ENCODE assay signal across 8 cellular contexts in genomic region chr1:112507896-112508241, GRCh38. TPM values are rescaled to one million over a fixed set of nuclear protein-coding genes. Genes with fewer than 3 reads are reported as not detected.
DNase-seq lines count a peak whose midpoint lies in the region; ATAC-seq and TF ChIP-seq lines count a peak whose summit lies in the region.

No MANE protein-coding gene starts in this region.

- no peak overlapping the region for H3K27ac ChIP-seq in SK-N-SH (ENCODE audit: low read depth in 2 of 2, low read length in 1 of 2)

- H3K9me3 ChIP-seq in SK-N-SH: no peaks in the 10 kb centered on the region

- H3K4me1 Mint-ChIP-seq in dendritic cell treated with granulocyte-macrophage colony-stimulating factor and Interleukin-4, amounts not matched to agents 40 ng/mL and 50 ng/mL, for 4 days (ENCODE audit: low read depth): peaks cover 8% of the 10 kb centered on the region
- peaks cover 0 to 8% of the 10 kb centered on the region in 2 donors for H3K4me1 Mint-ChIP-seq in natural killer cell

- no peaks in the 10 kb centered on the region for H3K36me3 Mint-ChIP-seq in dendritic cell treated with granulocyte-macrophage colony-stimulating factor and Interleukin-4, amounts not matched to agents 40 ng/mL and 50 ng/mL, for 4 days (ENCODE audit: low read depth)
- H3K36me3 Mint-ChIP-seq in natural killer cell: no peaks in the 10 kb centered on the region

- H3K4me3 Mint-ChIP-seq in dendritic cell treated with granulocyte-macrophage colony-stimulating factor and Interleukin-4, amounts not matched to agents 40 ng/mL and 50 ng/mL, for 4 days: peak overlapping the region; percentile 69
- peak overlapping the region; percentile 89 for H3K4me3 Mint-ChIP-seq in natural killer cell

- H3K27ac Mint-ChIP-seq in dendritic cell treated with granulocyte-macrophage colony-stimulating factor and Interleukin-4, amounts not matched to agents 40 ng/mL and 50 ng/mL, for 4 days: no peak overlapping the region
- H3K27ac Mint-ChIP-seq in natural killer cell: peak overlapping the region in 1 of 2 donors; percentile 29

- intact Hi-C loops in dendritic cell treated with granulocyte-macrophage colony-stimulating factor and Interleukin-4, amounts not matched to agents 40 ng/mL and 50 ng/mL, for 4 days (cut with micrococcal nuclease): loop anchor here (10.0 kb wide), 1 partner anchor 107 kb away; the partner anchor contains the start of genes CAPZA1 and ST7L
- intact Hi-C loops in natural killer cell (cut with micrococcal nuclease): loop anchor here (10.0 kb wide), 1 partner anchor 297 kb away; no protein-coding TSS in a partner anchor

- ATAC-seq in natural killer cell: peak in 2 of 3 donors; percentile 17 to 28
- ATAC-seq in GM18868 (IDR thresholded peaks at IDR 0.05; ENCODE audit: unreplicated experiment): no peak

- no peaks in the 10 kb centered on the region for H3K9me3 Mint-ChIP-seq in dendritic cell treated with granulocyte-macrophage colony-stimulating factor and Interleukin-4, amounts not matched to agents 40 ng/mL and 50 ng/mL, for 4 days
- H3K9me3 Mint-ChIP-seq in natural killer cell: no peaks in the 10 kb centered on the region

- H3K4me3 ChIP-seq in SK-N-SH (ENCODE audit: low read depth in 2 of 2, low read length in 1 of 2): peak overlapping the region; percentile 66 to 73

- no peak for TF ChIP-seq CTCF in GM10266 (IDR thresholded peaks at IDR 0.05; ENCODE audit: control insufficient read depth, insufficient read depth, low read depth, missing control alignments)
- no peak for TF ChIP-seq CTCF in SK-N-SH (IDR thresholded peaks at IDR 0.05)
- no peak for TF ChIP-seq CTCF in natural killer cell (IDR thresholded peaks at IDR 0.05)

- WGBS in SK-N-SH (ENCODE audit: low lambda C conversion rate): 7% methylated on average over 13 of the region's 15 CpGs

- peaks cover 0 to 10% of the 10 kb centered on the region in 2 experiments; a peak in 1 of 4 replicates for H3K4me1 ChIP-seq in SK-N-SH (ENCODE audit: control insufficient read depth in 1 of 2, insufficient read depth in 2 of 2, low read depth in 1 of 2, low read length in 1 of 2)

- H3K9me2 ChIP-seq in SK-N-SH: no peaks in the 10 kb centered on the region

- CTCF ChIA-PET in SK-N-SH (lab: Yijun Ruan, JAX): interaction anchor here (2.0 kb wide), 1 partner anchor 200 kb away, joined by 5 read pairs; no protein-coding TSS in a partner anchor

- no peaks in the 10 kb centered on the region for H4K20me1 ChIP-seq in SK-N-SH (ENCODE audit: insufficient read depth)

- no peak for TF ChIP-seq EP300 in SK-N-SH (IDR thresholded peaks at IDR 0.05; ENCODE audit: borderline replicate concordance in 1 of 2, low read depth in 1 of 2, low read length in 1 of 2)

- peaks cover 91% of the 10 kb centered on the region for H3K27me3 Mint-ChIP-seq in dendritic cell treated with granulocyte-macrophage colony-stimulating factor and Interleukin-4, amounts not matched to agents 40 ng/mL and 50 ng/mL, for 4 days
- H3K27me3 Mint-ChIP-seq in natural killer cell (ENCODE audit: low read depth in 2 of 2): peaks cover 37 to 49% of the 10 kb centered on the region in 2 donors

- DNase-seq in GM10266 (ENCODE audit: extremely low spot score): peak; percentile 59
- peak; percentile 65 for DNase-seq in SK-N-SH
- DNase-seq in natural killer cell: no peak
- DNase-seq in NCI-H128 (lab: John Stamatoyannopoulos, UW; ENCODE audit: unreplicated experiment): no peak
- DNase-seq in D341Med (ENCODE audit: low spot score): no peak
- DNase-seq in effector CD4-positive, alpha-beta T cell: no peak

- TF ChIP-seq RAD21 in SK-N-SH (IDR thresholded peaks at IDR 0.05; ENCODE audit: low read length): no peak

- H3K36me3 ChIP-seq in SK-N-SH (replicated peaks in 1 of 2; ENCODE audit: control insufficient read depth in 1 of 2, insufficient read depth in 2 of 2, low read length in 1 of 2): no peaks in the 10 kb centered on the region

- H3K4me2 ChIP-seq in SK-N-SH: peak overlapping the region; percentile 93

- no peaks in the 10 kb centered on the region for H3F3A ChIP-seq in SK-N-SH (replicated peaks; ENCODE audit: insufficient read depth)

- peak overlapping the region; percentile 93 for H2AFZ ChIP-seq in SK-N-SH (ENCODE audit: low read depth)

- no peaks in the 10 kb centered on the region for H3K27me3 ChIP-seq in SK-N-SH (ENCODE audit: insufficient read depth)

- POLR2A ChIA-PET in SK-N-SH (lab: Yijun Ruan, JAX): no interaction called here

- H3K79me2 ChIP-seq in SK-N-SH (ENCODE audit: insufficient read depth): no peaks in the 10 kb centered on the region

- peak overlapping the region; percentile 42; the same call in 1 of the 2 replicates for H3K9ac ChIP-seq in SK-N-SH

TF ChIP-seq in SK-N-SH, 30 proteins besides CTCF, POLR2A, EP300 and RAD21:
- TF ChIP-seq FOXM1 (IDR thresholded peaks at IDR 0.05; ENCODE audit: low read depth): no peak
- TF ChIP-seq NFIC (IDR thresholded peaks at IDR 0.05; ENCODE audit: borderline replicate concordance): no peak
- no peak for TF ChIP-seq ELF1 (IDR thresholded peaks at IDR 0.05)
- TF ChIP-seq, protein P1, sequence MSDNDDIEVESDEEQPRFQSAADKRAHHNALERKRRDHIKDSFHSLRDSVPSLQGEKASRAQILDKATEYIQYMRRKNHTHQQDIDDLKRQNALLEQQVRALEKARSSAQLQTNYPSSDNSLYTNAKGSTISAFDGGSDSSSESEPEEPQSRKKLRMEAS (IDR thresholded peaks at IDR 0.05; ENCODE audit: low read depth): no peak
- TF ChIP-seq YY1 (IDR thresholded peaks at IDR 0.05; ENCODE audit: low read depth): no peak
- TF ChIP-seq EZH2phosphoT487 (IDR thresholded peaks at IDR 0.05; ENCODE audit: borderline replicate concordance, low read depth): no peak
- TF ChIP-seq RXRA (IDR thresholded peaks at IDR 0.05; ENCODE audit: borderline replicate concordance, low read depth): no peak
- TF ChIP-seq FOXJ3 (CRISPR knock-in tag; IDR thresholded peaks at IDR 0.05): no peak
- TF ChIP-seq TCF12 (IDR thresholded peaks at IDR 0.05): no peak
- no peak for TF ChIP-seq NRF1 (IDR thresholded peaks at IDR 0.05; ENCODE audit: low read depth, low read length)
- TF ChIP-seq, protein P2, sequence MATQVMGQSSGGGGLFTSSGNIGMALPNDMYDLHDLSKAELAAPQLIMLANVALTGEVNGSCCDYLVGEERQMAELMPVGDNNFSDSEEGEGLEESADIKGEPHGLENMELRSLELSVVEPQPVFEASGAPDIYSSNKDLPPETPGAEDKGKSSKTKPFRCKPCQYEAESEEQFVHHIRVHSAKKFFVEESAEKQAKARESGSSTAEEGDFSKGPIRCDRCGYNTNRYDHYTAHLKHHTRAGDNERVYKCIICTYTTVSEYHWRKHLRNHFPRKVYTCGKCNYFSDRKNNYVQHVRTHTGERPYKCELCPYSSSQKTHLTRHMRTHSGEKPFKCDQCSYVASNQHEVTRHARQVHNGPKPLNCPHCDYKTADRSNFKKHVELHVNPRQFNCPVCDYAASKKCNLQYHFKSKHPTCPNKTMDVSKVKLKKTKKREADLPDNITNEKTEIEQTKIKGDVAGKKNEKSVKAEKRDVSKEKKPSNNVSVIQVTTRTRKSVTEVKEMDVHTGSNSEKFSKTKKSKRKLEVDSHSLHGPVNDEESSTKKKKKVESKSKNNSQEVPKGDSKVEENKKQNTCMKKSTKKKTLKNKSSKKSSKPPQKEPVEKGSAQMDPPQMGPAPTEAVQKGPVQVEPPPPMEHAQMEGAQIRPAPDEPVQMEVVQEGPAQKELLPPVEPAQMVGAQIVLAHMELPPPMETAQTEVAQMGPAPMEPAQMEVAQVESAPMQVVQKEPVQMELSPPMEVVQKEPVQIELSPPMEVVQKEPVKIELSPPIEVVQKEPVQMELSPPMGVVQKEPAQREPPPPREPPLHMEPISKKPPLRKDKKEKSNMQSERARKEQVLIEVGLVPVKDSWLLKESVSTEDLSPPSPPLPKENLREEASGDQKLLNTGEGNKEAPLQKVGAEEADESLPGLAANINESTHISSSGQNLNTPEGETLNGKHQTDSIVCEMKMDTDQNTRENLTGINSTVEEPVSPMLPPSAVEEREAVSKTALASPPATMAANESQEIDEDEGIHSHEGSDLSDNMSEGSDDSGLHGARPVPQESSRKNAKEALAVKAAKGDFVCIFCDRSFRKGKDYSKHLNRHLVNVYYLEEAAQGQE (IDR thresholded peaks at IDR 0.05; ENCODE audit: low read depth, low read length): no peak
- TF ChIP-seq MEF2A (IDR thresholded peaks at IDR 0.05; ENCODE audit: borderline replicate concordance, low read depth): no peak
- TF ChIP-seq, protein P3, sequence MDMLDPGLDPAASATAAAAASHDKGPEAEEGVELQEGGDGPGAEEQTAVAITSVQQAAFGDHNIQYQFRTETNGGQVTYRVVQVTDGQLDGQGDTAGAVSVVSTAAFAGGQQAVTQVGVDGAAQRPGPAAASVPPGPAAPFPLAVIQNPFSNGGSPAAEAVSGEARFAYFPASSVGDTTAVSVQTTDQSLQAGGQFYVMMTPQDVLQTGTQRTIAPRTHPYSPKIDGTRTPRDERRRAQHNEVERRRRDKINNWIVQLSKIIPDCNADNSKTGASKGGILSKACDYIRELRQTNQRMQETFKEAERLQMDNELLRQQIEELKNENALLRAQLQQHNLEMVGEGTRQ (IDR thresholded peaks at IDR 0.05; ENCODE audit: borderline replicate concordance, low read depth, low read length): no peak
- TF ChIP-seq SMC3 (IDR thresholded peaks at IDR 0.05; ENCODE audit: low read depth, low read length): no peak
- TF ChIP-seq SIN3A (IDR thresholded peaks at IDR 0.05; ENCODE audit: borderline replicate concordance, low read depth, low read length): no peak
- TF ChIP-seq, protein P4, sequence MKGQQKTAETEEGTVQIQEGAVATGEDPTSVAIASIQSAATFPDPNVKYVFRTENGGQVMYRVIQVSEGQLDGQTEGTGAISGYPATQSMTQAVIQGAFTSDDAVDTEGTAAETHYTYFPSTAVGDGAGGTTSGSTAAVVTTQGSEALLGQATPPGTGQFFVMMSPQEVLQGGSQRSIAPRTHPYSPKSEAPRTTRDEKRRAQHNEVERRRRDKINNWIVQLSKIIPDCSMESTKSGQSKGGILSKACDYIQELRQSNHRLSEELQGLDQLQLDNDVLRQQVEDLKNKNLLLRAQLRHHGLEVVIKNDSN (IDR thresholded peaks at IDR 0.05; ENCODE audit: borderline replicate concordance, low read depth): no peak

RNA-seq across cellular contexts. Expression of gene WNT2B, which starts 0.9 kb away (rescaled TPM):
- 3.4 and 4.3 TPM in 2 replicates for polyA plus RNA-seq in SK-N-SH (2012; rRNA removed)
- polyA plus RNA-seq in SK-N-SH (2012; cell fraction: cytosol; rRNA removed): 2.4 and 2.9 TPM in 2 replicates
- 6.6 and 7.5 TPM in 2 replicates for polyA plus RNA-seq in SK-N-SH (2012; cell fraction: nucleus; rRNA removed)
- total RNA-seq in natural killer cell: under 1 TPM; 0.16 to 0.20 (median 0.18) TPM

Comparison
In these comparisons a context has a peak if more than half of its experiments do, and no peak if none do; other contexts are left out.
1. DNase-seq: peak in GM10266 (single experiment) and SK-N-SH (single experiment); none in natural killer cell (single experiment), NCI-H128 (single experiment), D341Med (single experiment) and effector CD4-positive, alpha-beta T cell (single experiment).